25 cellular contexts compared by ENCODE assay signal in genomic region chr2:86256300-86256699, GRCh38.
"Had no signal": no experiment of that assay in that cellular context is flagged by ENCODE, and none has a peak within 500 bp of the region (broad histone marks: within the 10 kb centered on the region; RNA-seq: fewer than 3 reads in every experiment).

No MANE protein-coding gene starts in this region.

- H3K4me3 ChIP-seq: cardiac muscle cell, coronary artery, lower lobe of right lung, ovary, psoas muscle, stomach, thoracic aorta, tibial nerve, upper lobe of left lung had no signal

- ATAC-seq: effector memory CD8-positive, alpha-beta T cell; left colon; left ventricle myocardium superior; lower lobe of right lung; natural killer cell; sciatic nerve; stimulated activated effector memory CD8-positive, alpha-beta T cell treated with anti-CD3 and anti-CD28 coated beads, Interleukin-12 subunit alpha, Interleukin-12 subunit beta, amount 100 ng/mL, for 72 hours had no signal

- FAIRE-seq: endometrium, urothelium cell line had no signal

- H3K9me3 ChIP-seq: lower lobe of right lung, ovary, psoas muscle, stomach, thoracic aorta, tibial nerve, upper lobe of left lung had no signal

- H3K27me3 ChIP-seq: cardiac muscle cell, ovary, stomach, tibial nerve, upper lobe of left lung had no signal

- H3K4me1 ChIP-seq: tibial nerve had no signal

- DNase-seq: effector memory CD8-positive, alpha-beta T cell; erythroblast; foreskin fibroblast; kidney glomerular epithelial cell; left colon; left ventricle myocardium superior; lower lobe of right lung; natural killer cell; occipital lobe; ovary; psoas muscle; retina; stimulated activated CD4-positive, alpha-beta T cell treated with anti-CD3 and anti-CD28 coated beads, Interleukin-2, amount 100 ng/mL, for 24 hours; stimulated activated CD4-positive, alpha-beta T cell treated with anti-CD3 and anti-CD28 coated beads, Interleukin-4, amount 100 ng/mL, for 24 hours; stimulated activated naive CD4-positive, alpha-beta T cell treated with Interleukin-2 at 50 U/mL for 16 hours; stomach; upper lobe of left lung had no signal

- H3K36me3 ChIP-seq: cardiac muscle cell, lower lobe of right lung, ovary, stomach, thoracic aorta, tibial nerve, upper lobe of left lung had no signal

- H3K27ac ChIP-seq: cardiac muscle cell, coronary artery, lower lobe of right lung, ovary, psoas muscle, tibial nerve, upper lobe of left lung had no signal
